ENCODE assay signal across 10 cellular contexts in genomic region chr3:179438836-179439235, GRCh38. TPM values are rescaled to one million over a fixed set of nuclear protein-coding genes. Genes with fewer than 3 reads are reported as not detected.
DNase-seq lines count a peak whose midpoint lies in the region; ATAC-seq and TF ChIP-seq lines count a peak whose summit lies in the region.
"Had no signal": no experiment of that assay in that cellular context is flagged by ENCODE, and none has a peak within 500 bp of the region (broad histone marks: within the 10 kb centered on the region; RNA-seq: fewer than 3 reads in every experiment).

No MANE protein-coding gene starts in this region.

- H3K27ac Mint-ChIP-seq in T-helper 17 cell, result no peak overlapping the region
- H3K27ac Mint-ChIP-seq: activated CD8-positive, alpha-beta memory T cell treated with anti-CD3 and anti-CD28 coated beads, Interleukin-2, amount 10 ng/mL, durations not matched to agents 7 days and 5 days had no signal

- ATAC-seq in GM19467 (IDR thresholded peaks at IDR 0.05; ENCODE audit: unreplicated experiment) (peak; percentile 84), HG03060 (IDR thresholded peaks at IDR 0.05; ENCODE audit: low read depth, unreplicated experiment) (peak; percentile 74), T-helper 17 cell (peak; percentile 78)
- ATAC-seq: activated CD8-positive, alpha-beta memory T cell treated with anti-CD3 and anti-CD28 coated beads, Interleukin-2, amount 10 ng/mL, durations not matched to agents 7 days and 5 days had no signal

- no peak overlapping the region for H3K4me3 ChIP-seq in GM12864 (ENCODE audit: low read depth, low read length)
- H3K4me3 ChIP-seq: stomach had no signal

- TF ChIP-seq CTCF in GM12864 (IDR thresholded peaks at IDR 0.05; ENCODE audit: low read depth, low read length, missing control alignments), result no peak

- H3K36me3 Mint-ChIP-seq in T-helper 17 cell (ENCODE audit: low read depth), result no peaks in the 10 kb centered on the region

- H3K4me3 Mint-ChIP-seq in T-helper 17 cell, result no peak overlapping the region
- H3K4me3 Mint-ChIP-seq: activated CD8-positive, alpha-beta memory T cell treated with anti-CD3 and anti-CD28 coated beads, Interleukin-2, amount 10 ng/mL, durations not matched to agents 7 days and 5 days had no signal

- peaks cover 9% of the 10 kb centered on the region for H3K4me1 Mint-ChIP-seq in T-helper 17 cell

- DNase-seq in GM12864 (ENCODE audit: low read depth) (peak; percentile 74), T-helper 17 cell (no peak), GM03348 (ENCODE audit: low spot score) (no peak), foreskin melanocyte (no peak), NCI-H1105 treated with DMSO at 0.1 percent for 48 hours (lab: John Stamatoyannopoulos, UW) (no peak)
- DNase-seq in stimulated activated CD4-positive, alpha-beta T cell treated with anti-CD3 and anti-CD28 coated beads, Interleukin-2, amount 100 ng/mL, for 24 hours, result no peak
- DNase-seq: activated CD8-positive, alpha-beta memory T cell treated with anti-CD3 and anti-CD28 coated beads, Interleukin-2, amount 10 ng/mL, durations not matched to agents 7 days and 5 days; stomach had no signal

- H3K9me3 ChIP-seq in T-helper 17 cell (ENCODE audit: control insufficient read depth, low read length, poor library complexity, severe bottlenecking), result no peaks in the 10 kb centered on the region
- H3K9me3 ChIP-seq: stomach had no signal

- peaks cover 10% of the 10 kb centered on the region for H3K27me3 Mint-ChIP-seq in T-helper 17 cell

RNA-seq across cellular contexts. Expression of gene GNB4, which starts 12.4 kb away (rescaled TPM):
- under 1 TPM; 0.78 to 0.90 TPM for total RNA-seq in T-helper 17 cell
